In genomic region chr1:196088551-196088950, GRCh38 we compare ENCODE assay signal across 14 cellular contexts.
"Had no signal": no experiment of that assay in that cellular context is flagged by ENCODE, and none has a peak within 500 bp of the region (broad histone marks: within the 10 kb centered on the region; RNA-seq: fewer than 3 reads in every experiment).

No MANE protein-coding gene starts in this region.

- H3K9me3 ChIP-seq: heart left ventricle, psoas muscle, right lobe of liver, suprapubic skin, thyroid gland had no signal

- H3K4me1 ChIP-seq: heart left ventricle, psoas muscle, right lobe of liver, suprapubic skin, thyroid gland had no signal

- H3K27me3 ChIP-seq: heart left ventricle, right lobe of liver, suprapubic skin, thyroid gland had no signal

- ATAC-seq: heart left ventricle; psoas muscle; right lobe of liver; stimulated activated effector memory CD8-positive, alpha-beta T cell treated with anti-CD3 and anti-CD28 coated beads, Interleukin-12 subunit alpha, Interleukin-12 subunit beta, amount 100 ng/mL, for 72 hours; stimulated activated naive CD8-positive, alpha-beta T cell treated with anti-CD3 and anti-CD28 coated beads, Interleukin-15, Interleukin-2, amounts not matched to agents 100 U/mL and 50 U/mL, for 24 hours had no signal

- H3K27ac ChIP-seq: heart left ventricle, psoas muscle, right lobe of liver, suprapubic skin, thyroid gland had no signal

- DNase-seq: heart left ventricle; hippocampal formation; kidney glomerular epithelial cell; mesendoderm; naive B cell; psoas muscle; retina; right lobe of liver; stimulated activated CD4-positive, alpha-beta T cell treated with anti-CD3 and anti-CD28 coated beads, Interleukin-4, amount 100 ng/mL, for 1 hour; stimulated activated CD8-positive, alpha-beta memory T cell treated with anti-CD3 and anti-CD28 coated beads, Interleukin-4, amount 100 ng/mL, for 48 hours; stimulated activated naive CD8-positive, alpha-beta T cell treated with anti-CD3 and anti-CD28 coated beads, Interleukin-15, Interleukin-2, amounts not matched to agents 100 U/mL and 50 U/mL, for 24 hours; thyroid gland had no signal

- H3K36me3 ChIP-seq: heart left ventricle, right lobe of liver, suprapubic skin, thyroid gland had no signal

- H3K4me3 ChIP-seq: heart left ventricle, psoas muscle, right lobe of liver, suprapubic skin, thyroid gland had no signal
